ENCODE assay signal across 8 cellular contexts in the genomic region with DNA sequence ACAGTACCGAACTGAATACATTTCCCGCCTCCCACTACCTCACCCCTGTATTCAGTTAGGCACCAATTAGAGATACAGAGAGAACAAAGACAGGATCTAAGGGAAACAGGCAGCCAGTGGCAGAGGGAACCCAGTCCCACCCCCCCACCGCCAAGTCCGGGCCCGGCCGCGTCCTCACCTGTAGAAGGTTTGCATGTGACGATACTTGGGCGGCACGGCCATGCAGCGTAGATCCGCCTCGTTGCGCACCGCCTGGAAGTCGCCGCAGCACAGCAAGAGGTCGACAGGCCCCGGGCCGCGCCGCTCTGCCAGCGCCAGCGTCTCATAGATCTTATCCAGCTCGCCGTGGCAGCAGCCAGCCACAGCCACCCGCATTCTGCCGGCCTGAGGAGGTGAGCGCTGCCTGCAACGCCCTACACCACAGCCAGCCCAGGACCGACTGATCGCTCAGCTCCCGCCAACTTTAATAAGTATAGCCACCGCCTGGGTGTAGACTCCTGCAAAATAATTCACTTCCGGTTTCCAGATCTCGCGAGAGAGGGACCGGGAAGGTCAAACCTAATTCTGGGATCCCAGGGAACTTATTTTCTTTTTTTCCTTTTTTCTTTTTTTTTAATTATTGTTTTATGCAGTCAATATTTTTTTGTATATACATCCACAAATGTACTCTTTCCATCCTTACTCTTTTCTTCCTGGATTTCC. TPM values are rescaled to one million over a fixed set of nuclear protein-coding genes. Genes with fewer than 3 reads are reported as not detected.
A peak's percentile ranks its signal among the peaks of the same experiment; 100 is the strongest.
DNase-seq lines count a peak whose midpoint lies in the region; ATAC-seq and TF ChIP-seq lines count a peak whose summit lies in the region.

A gene with protein sequence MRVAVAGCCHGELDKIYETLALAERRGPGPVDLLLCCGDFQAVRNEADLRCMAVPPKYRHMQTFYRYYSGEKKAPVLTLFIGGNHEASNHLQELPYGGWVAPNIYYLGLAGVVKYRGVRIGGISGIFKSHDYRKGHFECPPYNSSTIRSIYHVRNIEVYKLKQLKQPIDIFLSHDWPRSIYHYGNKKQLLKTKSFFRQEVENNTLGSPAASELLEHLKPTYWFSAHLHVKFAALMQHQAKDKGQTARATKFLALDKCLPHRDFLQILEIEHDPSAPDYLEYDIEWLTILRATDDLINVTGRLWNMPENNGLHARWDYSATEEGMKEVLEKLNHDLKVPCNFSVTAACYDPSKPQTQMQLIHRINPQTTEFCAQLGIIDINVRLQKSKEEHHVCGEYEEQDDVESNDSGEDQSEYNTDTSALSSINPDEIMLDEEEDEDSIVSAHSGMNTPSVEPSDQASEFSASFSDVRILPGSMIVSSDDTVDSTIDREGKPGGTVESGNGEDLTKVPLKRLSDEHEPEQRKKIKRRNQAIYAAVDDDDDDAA (minus strand): TSS at position 501 of the 702 bp plus-strand sequence. CDS start 126 bp downstream, at position 375.

- TF ChIP-seq CTCF in GM10266 (IDR thresholded peaks at IDR 0.05; ENCODE audit: control insufficient read depth, insufficient read depth, low read depth, missing control alignments) (no peak), omental fat pad (IDR thresholded peaks at IDR 0.05) (no peak), testis (IDR thresholded peaks at IDR 0.05) (no peak)

- H3K4me1 ChIP-seq in testis, result no peaks in the 10 kb centered on the region

- peaks cover 14 to 37% of the 10 kb centered on the region in 2 donors for H3K36me3 Mint-ChIP-seq in activated naive CD4-positive, alpha-beta T cell treated with anti-CD3 and anti-CD28 coated beads, Interleukin-2, amount 50 U/mL, for 72 hours

- TF ChIP-seq POLR2A in testis (IDR thresholded peaks at IDR 0.05), result no peak

- no peaks in the 10 kb centered on the region for H3K27me3 ChIP-seq in testis

- DNase-seq in GM10266 (ENCODE audit: extremely low spot score), result peak; percentile 69
- peak; percentile 86 for DNase-seq in NCI-H1092 (lab: John Stamatoyannopoulos, UW)
- peak; percentile 72 for DNase-seq in SKM-1 treated with dmso at 0.1 percent for 144 hours (lab: John Stamatoyannopoulos, UW; ENCODE audit: unreplicated experiment)
- DNase-seq in activated naive CD4-positive, alpha-beta T cell treated with anti-CD3 and anti-CD28 coated beads, Interleukin-2, amount 50 U/mL, for 72 hours (ENCODE audit: low spot score in 2 of 2), result peak; percentile 76 to 80
- peak; percentile 86 for DNase-seq in glomerular visceral epithelial cell (ENCODE audit: extremely low spot score)
- DNase-seq in omental fat pad (ENCODE audit: low spot score), result peak; percentile 69
- DNase-seq in testis, result peak; percentile 86

- ATAC-seq in HG02610 (IDR thresholded peaks at IDR 0.05; ENCODE audit: unreplicated experiment) (peak; percentile 92), omental fat pad (ENCODE audit: low FRiP score) (peak; percentile 94)
- ATAC-seq in activated naive CD4-positive, alpha-beta T cell treated with anti-CD3 and anti-CD28 coated beads, Interleukin-2, amount 50 U/mL, for 72 hours, result peak; percentile 83 to 92

- no peaks in the 10 kb centered on the region for H3K9me3 ChIP-seq in testis

- H3K4me3 ChIP-seq in testis, result peak within 1 kb of the TSS; percentile 67 to 84

- WGBS in testis, 2 donors, result 1% methylated on average over 20 to 23 of the region's 38 CpGs

- intact Hi-C loops in testis (cut with DNase I; ENCODE audit: low total_unique reads), result no loop called here

- peak within 1 kb of the TSS; percentile 32 to 50 for H3K27ac ChIP-seq in testis

- peak within 1 kb of the TSS; percentile 92 to 96 for H3K27ac Mint-ChIP-seq in activated naive CD4-positive, alpha-beta T cell treated with anti-CD3 and anti-CD28 coated beads, Interleukin-2, amount 50 U/mL, for 72 hours

- H3K9me3 Mint-ChIP-seq in activated naive CD4-positive, alpha-beta T cell treated with anti-CD3 and anti-CD28 coated beads, Interleukin-2, amount 50 U/mL, for 72 hours, result no peaks in the 10 kb centered on the region

- no peaks in the 10 kb centered on the region for H3K36me3 ChIP-seq in testis (ENCODE audit: low read depth, missing control alignments)

RNA-seq across cellular contexts. Expression of the gene that starts here (rescaled TPM):
- total RNA-seq in activated naive CD4-positive, alpha-beta T cell treated with anti-CD3 and anti-CD28 coated beads, Interleukin-2, amount 50 U/mL, for 72 hours, result 10 to 100 TPM; 22.0 to 29.2 TPM
- total RNA-seq in omental fat pad, result 10 to 100 TPM in 3 of 4 donors, 1 to 10 TPM in 1; 7.2 to 13.1 (median 11.7) TPM
- total RNA-seq in testis, result 1 to 10 TPM; 6.9 to 8.1 TPM
- polyA plus RNA-seq in testis (ENCODE audit: insufficient read depth, low read depth, low replicate concordance), result 6.5 TPM

Comparison
In these comparisons a context has a peak if more than half of its experiments do, and no peak if none do; other contexts are left out.
1. Peak in every context shown above with its lines: DNase-seq, ATAC-seq, H3K4me3 ChIP-seq and H3K27ac ChIP-seq.